ENCODE assay signal across 10 cellular contexts in genomic region chrX:6226646-6227444, GRCh38. TPM values are rescaled to one million over a fixed set of nuclear protein-coding genes. Genes with fewer than 3 reads are reported as not detected.
DNase-seq lines count a peak whose midpoint lies in the region; ATAC-seq and TF ChIP-seq lines count a peak whose summit lies in the region.
"Had no signal": no experiment of that assay in that cellular context is flagged by ENCODE, and none has a peak within 500 bp of the region (broad histone marks: within the 10 kb centered on the region; RNA-seq: fewer than 3 reads in every experiment).

No MANE protein-coding gene starts in this region.

- H2BK5ac ChIP-seq in H9 (ENCODE audit: insufficient read length, low read length) = no peak overlapping the region

- no peak overlapping the region for H2BK12ac ChIP-seq in H9 (ENCODE audit: insufficient read length, low read depth, low read length)

- no peaks in the 10 kb centered on the region for H3K36me3 ChIP-seq in iPS-18a (ENCODE audit: control insufficient read depth, low read depth, low read length)
- H3K36me3 ChIP-seq in sigmoid colon = no peaks in the 10 kb centered on the region

- H4K91ac ChIP-seq in H9 (ENCODE audit: insufficient read length, low read depth, low read length) = no peak overlapping the region

- no peak overlapping the region for H4K8ac ChIP-seq in H9 (replicated peaks; ENCODE audit: insufficient read length, low read depth, low read length)

- CTCF ChIA-PET in activated CD8-positive, alpha-beta T cell treated with anti-CD3 and anti-CD28 coated beads for 36 hours (lab: Charles Lee) = no interaction called here

- H3K23ac ChIP-seq in H9 (ENCODE audit: insufficient read length, low read depth, low read length) = no peak overlapping the region

- no peak for ATAC-seq in activated CD8-positive, alpha-beta T cell treated with anti-CD3 and anti-CD28 coated beads for 36 hours

- H3K27ac Mint-ChIP-seq in H9 = peak overlapping the region in 2 of 3 experiments; percentile 45 to 96; a peak in 3 of 7 replicates
- H3K27ac Mint-ChIP-seq in activated CD8-positive, alpha-beta T cell treated with anti-CD3 and anti-CD28 coated beads for 36 hours = no peak overlapping the region

- H2BK15ac ChIP-seq in H9 (ENCODE audit: low read depth, low read length) = no peak overlapping the region

- H3K23me2 ChIP-seq in H9 (ENCODE audit: insufficient read length, low read depth, low read length, poor library complexity, severe bottlenecking) = peaks cover 19% of the 10 kb centered on the region

- H3K56ac ChIP-seq in H9 (ENCODE audit: insufficient read length, low read depth, low read length) = no peak overlapping the region

- peaks cover 2% of the 10 kb centered on the region for H3K27me3 Mint-ChIP-seq in H9 (ENCODE audit: low read depth)
- peaks cover 25% of the 10 kb centered on the region for H3K27me3 Mint-ChIP-seq in activated CD8-positive, alpha-beta T cell treated with anti-CD3 and anti-CD28 coated beads for 36 hours

- H3K79me2 ChIP-seq in H9 (ENCODE audit: insufficient read depth, low read length) = peaks cover 44% of the 10 kb centered on the region; the same call in 1 of the 2 replicates

- POLR2A ChIA-PET in activated CD8-positive, alpha-beta T cell treated with anti-CD3 and anti-CD28 coated beads for 36 hours (lab: Charles Lee) = no interaction called here

- no peak overlapping the region for H2BK20ac ChIP-seq in H9 (ENCODE audit: low read depth, low read length, poor library complexity, severe bottlenecking)

- peak overlapping the region; percentile 98 for H3K4me3 Mint-ChIP-seq in H9
- H3K4me3 Mint-ChIP-seq in activated CD8-positive, alpha-beta T cell treated with anti-CD3 and anti-CD28 coated beads for 36 hours = no peak overlapping the region

- no peaks in the 10 kb centered on the region; a peak in 2 of 5 replicates for H3K9me3 Mint-ChIP-seq in H9
- no peaks in the 10 kb centered on the region for H3K9me3 Mint-ChIP-seq in activated CD8-positive, alpha-beta T cell treated with anti-CD3 and anti-CD28 coated beads for 36 hours

- no peak for TF ChIP-seq POLR2A in sigmoid colon (IDR thresholded peaks at IDR 0.05)

- no peak overlapping the region for H4K5ac ChIP-seq in H9 (ENCODE audit: insufficient read length, low read depth, low read length)

- TF ChIP-seq CTCF in H9 (conservative IDR thresholded peaks at IDR 0.05) (no peak), astrocyte of the cerebellum (IDR thresholded peaks at IDR 0.05; ENCODE audit: low read depth, low read length, missing control alignments) (no peak), sigmoid colon (IDR thresholded peaks at IDR 0.05) (no peak)
- TF ChIP-seq CTCF in activated CD8-positive, alpha-beta T cell treated with anti-CD3 and anti-CD28 coated beads for 36 hours (IDR thresholded peaks at IDR 0.05) = no peak

- H3T11ph ChIP-seq in H9 (ENCODE audit: low read length) = no peak overlapping the region

- H3K18ac ChIP-seq in H9 (ENCODE audit: insufficient read length, low read depth, low read length) = peak overlapping the region; percentile 51

- H3K27me3 ChIP-seq in H9 (ENCODE audit: insufficient read depth, low read length) = no peaks in the 10 kb centered on the region
- no peaks in the 10 kb centered on the region for H3K27me3 ChIP-seq in iPS-18a (ENCODE audit: control insufficient read depth, insufficient read depth, low read length)
- peaks cover 0 to 26% (median 10%) of the 10 kb centered on the region in 3 donors for H3K27me3 ChIP-seq in sigmoid colon

- peak overlapping the region; percentile 48 for H3K9ac ChIP-seq in H9 (ENCODE audit: extremely low read depth, insufficient read length, low read length)
- peak overlapping the region; percentile 72 for H3K9ac ChIP-seq in iPS-18a (ENCODE audit: low read length)

- H3K4me1 Mint-ChIP-seq in H9 = peaks cover 39 to 50% of the 10 kb centered on the region in 2 experiments
- peaks cover 2% of the 10 kb centered on the region for H3K4me1 Mint-ChIP-seq in activated CD8-positive, alpha-beta T cell treated with anti-CD3 and anti-CD28 coated beads for 36 hours (ENCODE audit: low read depth)

- H3K4ac ChIP-seq in H9 (ENCODE audit: low read depth, low read length) = no peak overlapping the region

- H3K4me3 ChIP-seq in astrocyte of the cerebellum (ENCODE audit: low read depth, low read length) (peak overlapping the region; percentile 62), iPS-18a (ENCODE audit: low read length) (peak overlapping the region; percentile 91), sigmoid colon (peak overlapping the region; percentile 21 to 42 (median 36))

- H3K4me2 ChIP-seq in H9 (ENCODE audit: insufficient read depth, insufficient read length, low read length) = peak overlapping the region; percentile 86

- no peak overlapping the region for H2AK5ac ChIP-seq in H9 (ENCODE audit: insufficient read length, low read length)

- no peak for TF ChIP-seq EP300 in sigmoid colon (IDR thresholded peaks at IDR 0.05)

- in situ Hi-C loops in astrocyte of the cerebellum (cut with HindIII; ENCODE audit: low sequenced_read_pairs) = no loop called here

- no peak overlapping the region for H2BK120ac ChIP-seq in H9 (ENCODE audit: low read depth, low read length, poor library complexity, severe bottlenecking)

- H4K20me1 ChIP-seq in H9 (ENCODE audit: control insufficient read depth, insufficient read depth, insufficient read length) = no peaks in the 10 kb centered on the region

- H3K4me1 ChIP-seq in H9 (ENCODE audit: insufficient read depth, low read length) (peaks cover 3% of the 10 kb centered on the region; the same call in 1 of the 2 replicates), iPS-18a (ENCODE audit: control insufficient read depth, low read depth, low read length) (peaks cover 26% of the 10 kb centered on the region), sigmoid colon (peaks cover 0 to 19% (median 12%) of the 10 kb centered on the region in 4 donors)

- no CpG with 5 or more reads among the region's 60 CpGs for WGBS in H9 (ENCODE audit: extremely low coverage, insufficient read length, low lambda C conversion rate)
- WGBS in sigmoid colon, 2 donors = 2 to 4% methylated on average over 59 to 60 of the region's 60 CpGs

- H3K79me1 ChIP-seq in H9 (ENCODE audit: insufficient read depth, low read depth, low read length, poor library complexity, severe bottlenecking) = no peaks in the 10 kb centered on the region

- H3K14ac ChIP-seq in H9 (ENCODE audit: insufficient read depth, low read length) = peak overlapping the region; percentile 54

- DNase-seq in H9 (peak; percentile 33), astrocyte of the cerebellum (ENCODE audit: low read depth) (no peak), sigmoid colon (no peak), epidermal melanocyte (ENCODE audit: insufficient read length, low spot score) (no peak), kidney tubule cell (ENCODE audit: low spot score) (no peak)
- no peak for DNase-seq in activated naive CD4-positive, alpha-beta T cell treated with Interleukin-2 at 50 U/mL for 16 hours
- DNase-seq in activated CD8-positive, alpha-beta T cell treated with anti-CD3 and anti-CD28 coated beads for 36 hours = no peak
- DNase-seq: MV-4-11 had no signal

- H3K9me3 ChIP-seq in H9 (ENCODE audit: control insufficient read depth, low read depth, low read length) (no peaks in the 10 kb centered on the region), iPS-18a (ENCODE audit: control insufficient read depth, low read depth, low read length) (no peaks in the 10 kb centered on the region), sigmoid colon (no peaks in the 10 kb centered on the region)

- peaks cover 2 to 8% (median 2%) of the 10 kb centered on the region in 3 experiments; a peak in 5 of 7 replicates for H3K36me3 Mint-ChIP-seq in H9 (ENCODE audit: insufficient read depth in 1 of 3, low read depth in 3 of 3)
- no peaks in the 10 kb centered on the region for H3K36me3 Mint-ChIP-seq in activated CD8-positive, alpha-beta T cell treated with anti-CD3 and anti-CD28 coated beads for 36 hours (ENCODE audit: low read depth)

- intact Hi-C loops in sigmoid colon (cut with DNase I) = loop anchor here (10.0 kb wide), 1 partner anchor 202 kb away; no protein-coding TSS in a partner anchor
- intact Hi-C loops in activated CD8-positive, alpha-beta T cell treated with anti-CD3 and anti-CD28 coated beads for 36 hours (cut with micrococcal nuclease) = no loop called here

- H2AFZ ChIP-seq in H9 (ENCODE audit: low read length) = no peak overlapping the region

- H3K27ac ChIP-seq in H9 (ENCODE audit: insufficient read length, low read depth, low read length) (no peak overlapping the region), iPS-18a (ENCODE audit: low read length) (peak overlapping the region; percentile 45), sigmoid colon (peak overlapping the region in 2 of 4 donors; percentile 28 to 37)
- H3K27ac ChIP-seq: VCaP had no signal

RNA-seq across cellular contexts. Expression of gene NLGN4X, which starts 1.8 kb away (rescaled TPM):
- total RNA-seq in H9 (2021) (106 and 111 TPM in 2 replicates), sigmoid colon (1 to 10 TPM; 3.3 to 6.4 (median 5.1) TPM)
- polyA plus RNA-seq in sigmoid colon = 1 to 10 TPM in 1 of 3 donors, under 1 TPM in 1, not detected in 1; under 0.01 to 1.7 TPM
- not detected for total RNA-seq in activated CD8-positive, alpha-beta T cell treated with anti-CD3 and anti-CD28 coated beads for 36 hours

Comparison
In these comparisons a context has a peak if more than half of its experiments do, and no peak if none do; other contexts are left out.
1. H3K4me3 ChIP-seq: peak in every context shown above with its lines; median percentile 91 in iPS-18a; 62 in astrocyte of the cerebellum; 36 in sigmoid colon.
2. RNA of gene NLGN4X, which starts 1.8 kb away (total RNA-seq): 106 to 111 TPM in H9; 3.3 to 6.4 TPM in sigmoid colon and not detected in activated CD8-positive, alpha-beta T cell treated with anti-CD3 and anti-CD28 coated beads for 36 hours; every median in the first group is over 10 times any median in the second.